8 cellular contexts compared by ENCODE assay signal in genomic region chr5:170633235-170634041, GRCh38.
DNase-seq lines count a peak whose midpoint lies in the region; ATAC-seq and TF ChIP-seq lines count a peak whose summit lies in the region.

No MANE protein-coding gene starts in this region.

- H3K27ac ChIP-seq in gastrocnemius medialis: peak overlapping the region; percentile 24 to 58 (median 40)

- no peak for TF ChIP-seq POLR2A in gastrocnemius medialis (IDR thresholded peaks at IDR 0.05)

- TF ChIP-seq CTCF in gastrocnemius medialis (IDR thresholded peaks at IDR 0.05 in 4 of 5, conservative IDR thresholded peaks at IDR 0.05 in 1 of 5): peak in 2 of 5 experiments; percentile 0 to 9

- H3K36me3 ChIP-seq in gastrocnemius medialis: no peaks in the 10 kb centered on the region

- peak; percentile 80 for DNase-seq in AG20443 (ENCODE audit: low spot score)
- peak; percentile 58 to 71 for DNase-seq in NOMO-1 (lab: John Stamatoyannopoulos, UW; ENCODE audit: unreplicated experiment in 2 of 2)
- DNase-seq in brain pericyte (ENCODE audit: low read depth, low spot score): peak; percentile 31
- DNase-seq in iPS-NIHi7 (ENCODE audit: extremely low spot score): peak; percentile 86
- peak; percentile 24 to 36 for DNase-seq in gastrocnemius medialis

- H3K9me3 ChIP-seq in gastrocnemius medialis: no peaks in the 10 kb centered on the region

- peaks cover 4 to 8% of the 10 kb centered on the region in 2 donors for H3K4me1 ChIP-seq in gastrocnemius medialis

- H3K4me3 ChIP-seq in gastrocnemius medialis: peak overlapping the region in 2 of 4 donors; percentile 20 to 29

- ATAC-seq in GM19351 (IDR thresholded peaks at IDR 0.05; ENCODE audit: unreplicated experiment): peak; percentile 10
- peak; percentile 66 to 70 for ATAC-seq in gastrocnemius medialis
- no peak for ATAC-seq in HG03280 (IDR thresholded peaks at IDR 0.05; ENCODE audit: unreplicated experiment)
- ATAC-seq in GM18517 (IDR thresholded peaks at IDR 0.05; ENCODE audit: unreplicated experiment): no peak

- in situ Hi-C loops in gastrocnemius medialis (cut with MboI; ENCODE audit: low sequenced_read_pairs in 4 of 4): no loop called here

- no peaks in the 10 kb centered on the region for H3K27me3 ChIP-seq in gastrocnemius medialis

- intact Hi-C loops in gastrocnemius medialis (cut with DNase I; ENCODE audit: low total_unique reads): loop anchor here (2.0 to 10.0 kb wide), 2 partner anchors 199 to 409 kb away; no protein-coding TSS in a partner anchor

Comparison
In these comparisons a context has a peak if more than half of its experiments do, and no peak if none do; other contexts are left out.
1. DNase-seq: peak in every context shown above with its lines; median percentile 86 in iPS-NIHi7; 80 in AG20443; 64 in NOMO-1; 31 in brain pericyte; 30 in gastrocnemius medialis.
2. ATAC-seq: peak in GM19351 (single experiment) and gastrocnemius medialis (2 of 2); none in HG03280 (single experiment) and GM18517 (single experiment).